Comparison of ENCODE assay signal across 8 cellular contexts in the genomic region with DNA sequence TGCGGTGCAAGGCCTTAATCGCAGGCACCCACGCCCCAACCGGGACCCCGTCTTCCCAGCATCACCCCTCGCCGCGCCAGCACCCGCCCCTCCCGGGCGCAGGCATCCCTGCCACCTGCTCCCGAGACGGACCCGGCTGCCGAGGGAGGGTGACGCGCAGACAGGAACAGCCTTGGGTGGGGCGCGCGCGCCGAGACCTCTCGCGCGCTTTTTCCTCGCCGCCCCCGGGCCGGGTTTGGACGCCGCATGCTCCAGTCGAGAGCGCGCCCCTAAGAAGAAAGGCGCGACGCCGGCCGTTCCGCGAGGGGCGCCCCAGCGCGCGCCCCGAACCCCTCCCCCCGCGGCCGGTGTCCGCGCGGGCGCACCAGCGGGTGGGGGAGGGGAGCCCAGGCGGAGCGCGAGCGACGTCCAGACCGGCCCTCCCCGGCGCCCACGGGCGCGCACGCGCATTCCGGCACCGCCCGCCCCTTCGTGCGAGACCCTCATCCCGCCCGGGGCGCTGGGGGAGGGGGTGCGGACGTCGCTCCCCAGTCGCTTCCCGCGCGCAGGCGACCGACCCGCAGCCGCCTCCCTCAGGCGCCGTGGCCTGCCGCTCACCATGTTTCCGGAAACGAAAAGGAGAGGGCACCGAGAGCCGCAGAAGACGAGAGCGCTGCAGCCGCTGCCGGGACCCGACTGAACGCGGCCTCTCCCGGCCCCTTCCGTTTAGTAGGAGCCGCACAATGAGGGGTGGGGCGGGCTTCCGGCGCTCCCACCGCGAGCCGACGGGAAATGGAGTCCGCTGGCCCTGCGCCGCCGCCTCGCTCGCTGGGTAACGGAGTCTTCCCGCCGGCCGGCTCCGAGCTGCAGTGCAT. TPM values are rescaled to one million over a fixed set of nuclear protein-coding genes. Genes with fewer than 3 reads are reported as not detected.
DNase-seq lines count a peak whose midpoint lies in the region; ATAC-seq and TF ChIP-seq lines count a peak whose summit lies in the region.

Gene CFL1 (minus strand): TSS at position 681 of the 854 bp plus-strand sequence. CDS start 81 bp downstream, at position 600.

- peaks cover 24 to 45% of the 10 kb centered on the region in 2 donors for H3K36me3 ChIP-seq in lung (ENCODE audit: control insufficient read depth in 2 of 2, insufficient read depth in 2 of 2, low read length in 2 of 2)

- POLR2A ChIA-PET in activated CD8-positive, alpha-beta T cell treated with anti-CD3 and anti-CD28 coated beads, Interleukin-2, amount 10 ng/mL, durations not matched to agents 7 days and 5 days (lab: Charles Lee) = interaction anchor here (0.5 to 15.9 kb wide), 18 partner anchors 8 to 303 kb away, joined by 3 to 305 read pairs (median 4); partner anchors contain the start of genes AP5B1, BANF1, CCDC85B and CTSW

- H3K4me1 ChIP-seq in lung (ENCODE audit: control insufficient read depth in 2 of 2, insufficient read depth in 2 of 2, low read length in 2 of 2) = peaks cover 0 to 8% of the 10 kb centered on the region in 2 donors

- H3K27ac ChIP-seq in C4-2B (peak within 1 kb of the TSS; percentile 98), lung (ENCODE audit: low read depth in 1 of 2, low read length in 1 of 2) (peak within 1 kb of the TSS; percentile 96 to 98)

- no peaks in the 10 kb centered on the region for H3K27me3 ChIP-seq in lung (ENCODE audit: control insufficient read depth, insufficient read depth)

- CTCF ChIA-PET in activated CD8-positive, alpha-beta T cell treated with anti-CD3 and anti-CD28 coated beads, Interleukin-2, amount 10 ng/mL, durations not matched to agents 7 days and 5 days (lab: Charles Lee) = interaction anchor here (1.0 to 18.4 kb wide), 8 partner anchors 9 to 131 kb away, joined by 3 to 584 read pairs (median 12); partner anchors contain the start of genes CCDC85B, CTSW and FIBP

- H3K27me3 Mint-ChIP-seq in activated CD8-positive, alpha-beta T cell treated with anti-CD3 and anti-CD28 coated beads, Interleukin-2, amount 10 ng/mL, durations not matched to agents 7 days and 5 days (ENCODE audit: low read depth) = no peaks in the 10 kb centered on the region

- 0% methylated on average over 79 to 121 of the region's 121 CpGs for WGBS in lung, 2 donors

- peak within 1 kb of the TSS; percentile 97 for H3K4me3 ChIP-seq in lung

- H3K9me3 Mint-ChIP-seq in activated CD8-positive, alpha-beta T cell treated with anti-CD3 and anti-CD28 coated beads, Interleukin-2, amount 10 ng/mL, durations not matched to agents 7 days and 5 days (ENCODE audit: insufficient read depth) = no peaks in the 10 kb centered on the region

- peak within 1 kb of the TSS; percentile 97 for H3K27ac Mint-ChIP-seq in activated CD8-positive, alpha-beta T cell treated with anti-CD3 and anti-CD28 coated beads, Interleukin-2, amount 10 ng/mL, durations not matched to agents 7 days and 5 days

- H3K4me1 Mint-ChIP-seq in activated CD8-positive, alpha-beta T cell treated with anti-CD3 and anti-CD28 coated beads, Interleukin-2, amount 10 ng/mL, durations not matched to agents 7 days and 5 days (ENCODE audit: low read depth) = peaks cover 67% of the 10 kb centered on the region

- ATAC-seq in GM19397 (IDR thresholded peaks at IDR 0.05; ENCODE audit: unreplicated experiment) = peak; percentile 42
- peak; percentile 33 for ATAC-seq in HG03571 (IDR thresholded peaks at IDR 0.05; ENCODE audit: unreplicated experiment)
- peak; percentile 64 for ATAC-seq in activated CD8-positive, alpha-beta T cell treated with anti-CD3 and anti-CD28 coated beads, Interleukin-2, amount 10 ng/mL, durations not matched to agents 7 days and 5 days
- peak; percentile 79 for ATAC-seq in lung (ENCODE audit: insufficient read depth, low FRiP score)

- peak within 1 kb of the TSS; percentile 95 for H3K4me3 Mint-ChIP-seq in activated CD8-positive, alpha-beta T cell treated with anti-CD3 and anti-CD28 coated beads, Interleukin-2, amount 10 ng/mL, durations not matched to agents 7 days and 5 days

- TF ChIP-seq CTCF in C4-2B (conservative IDR thresholded peaks at IDR 0.05) (no peak; the same call in 1 of the 2 replicates), lung (IDR thresholded peaks at IDR 0.05; ENCODE audit: control extremely low read depth, extremely low read depth) (peak; percentile 1)

- peaks cover 69% of the 10 kb centered on the region for H3K36me3 Mint-ChIP-seq in activated CD8-positive, alpha-beta T cell treated with anti-CD3 and anti-CD28 coated beads, Interleukin-2, amount 10 ng/mL, durations not matched to agents 7 days and 5 days (ENCODE audit: low read depth)

- DNase-seq in NK-92 (lab: John Stamatoyannopoulos, UW; ENCODE audit: unreplicated experiment) = peak; percentile 77
- DNase-seq in activated CD8-positive, alpha-beta T cell treated with anti-CD3 and anti-CD28 coated beads, Interleukin-2, amount 10 ng/mL, durations not matched to agents 7 days and 5 days = peak; percentile 99
- DNase-seq in ecto neural progenitor cell (ENCODE audit: low spot score) = peak; percentile 99
- DNase-seq in lung (ENCODE audit: low spot score) = peak; percentile 98
- DNase-seq in stimulated activated CD4-positive, alpha-beta T cell treated with anti-CD3 and anti-CD28 coated beads, TNF-alpha, amount 100 ng/mL, for 24 hours (ENCODE audit: low read depth in 3 of 3) = peak; percentile 91 to 98 (median 94)

- H3K9me3 ChIP-seq in lung (ENCODE audit: control insufficient read depth in 2 of 2, insufficient read depth in 1 of 2, low read length in 1 of 2) = no peaks in the 10 kb centered on the region

RNA-seq across cellular contexts. Expression of gene CFL1, which starts in this region (rescaled TPM):
- 1,000 to 10,000 TPM; 2,110 to 2,145 TPM for total RNA-seq in activated CD8-positive, alpha-beta T cell treated with anti-CD3 and anti-CD28 coated beads, Interleukin-2, amount 10 ng/mL, durations not matched to agents 7 days and 5 days
- total RNA-seq in lung = 100 to 1,000 TPM; 387 to 967 TPM
- 1,000 to 10,000 TPM in 1 of 2 donors, 100 to 1,000 TPM in 1; 493 to 1,282 TPM for polyA plus RNA-seq in lung

Comparison
In these comparisons a context has a peak if more than half of its experiments do, and no peak if none do; other contexts are left out.
1. Peak in every context shown above with its lines: DNase-seq, ATAC-seq, H3K4me3 ChIP-seq and H3K27ac ChIP-seq.